In genomic region chr7:37920619-37921339, GRCh38 we compare ENCODE assay signal across 8 cellular contexts. TPM values are rescaled to one million over a fixed set of nuclear protein-coding genes. Genes with fewer than 3 reads are reported as not detected.
A peak's percentile ranks its signal among the peaks of the same experiment; 100 is the strongest.
DNase-seq lines count a peak whose midpoint lies in the region; ATAC-seq and TF ChIP-seq lines count a peak whose summit lies in the region.

Gene EPDR1 (plus strand): TSS chr7:37920640. CDS start chr7:37920940, 300 bp downstream.

- intact Hi-C loops in right cardiac atrium (cut with DNase I) = no loop called here

- peak within 1 kb of the TSS; percentile 46 for H3K4me3 ChIP-seq in right cardiac atrium (ENCODE audit: low read length)

- H3K9me3 Mint-ChIP-seq in progenitor cell of endocrine pancreas (ENCODE audit: low read depth) = peaks cover 4% of the 10 kb centered on the region

- no peaks in the 10 kb centered on the region for H3K27me3 ChIP-seq in right cardiac atrium (ENCODE audit: control insufficient read depth, insufficient read depth)

- ATAC-seq in GM18511 (IDR thresholded peaks at IDR 0.05; ENCODE audit: unreplicated experiment) (peak; percentile 65), HG03103 (IDR thresholded peaks at IDR 0.05; ENCODE audit: low read depth, unreplicated experiment) (peak; percentile 41), right cardiac atrium (peak; percentile 77)

- peaks cover 72% of the 10 kb centered on the region for H3K27me3 Mint-ChIP-seq in progenitor cell of endocrine pancreas

- WGBS in adipose tissue, 3 donors = 0 to 1% (median 1%) methylated on average over 52 to 62 of the region's 62 CpGs
- WGBS in right cardiac atrium = under 1% methylated on average over 62 of the region's 62 CpGs

- peak; percentile 82 for DNase-seq in Ammon's horn (ENCODE audit: low spot score)
- peak; percentile 51 for DNase-seq in NCI-H510A (lab: John Stamatoyannopoulos, UW)
- peak; percentile 54 to 84 (median 84) for DNase-seq in right cardiac atrium
- peak; percentile 26 for DNase-seq in progenitor cell of endocrine pancreas (ENCODE audit: low spot score, unreplicated experiment)
- DNase-seq in epidermal melanocyte (ENCODE audit: insufficient read length, low spot score) = no peak

- H3K9me3 ChIP-seq in right cardiac atrium (ENCODE audit: control insufficient read depth, low read length) = no peaks in the 10 kb centered on the region

- H3K4me1 Mint-ChIP-seq in progenitor cell of endocrine pancreas (ENCODE audit: low read depth) = peaks cover 6% of the 10 kb centered on the region

- peak; percentile 42 for TF ChIP-seq CTCF in progenitor cell of endocrine pancreas (IDR thresholded peaks at IDR 0.05; ENCODE audit: unreplicated experiment)

- no peaks in the 10 kb centered on the region for H3K36me3 Mint-ChIP-seq in progenitor cell of endocrine pancreas (ENCODE audit: insufficient read depth)

- H3K27ac Mint-ChIP-seq in progenitor cell of endocrine pancreas = peak within 1 kb of the TSS; percentile 8

- H3K27ac ChIP-seq in adipose tissue (ENCODE audit: low read depth, low read length) (no peak within 1 kb of the TSS), right cardiac atrium (ENCODE audit: low read length) (peak within 1 kb of the TSS; percentile 26)

- H3K4me1 ChIP-seq in right cardiac atrium (ENCODE audit: control insufficient read depth, insufficient read depth, low read length) = no peaks in the 10 kb centered on the region

- peak within 1 kb of the TSS; percentile 76 for H3K4me3 Mint-ChIP-seq in progenitor cell of endocrine pancreas (ENCODE audit: low read depth)

RNA-seq across cellular contexts. Expression of gene EPDR1, which starts in this region (rescaled TPM):
- polyA plus RNA-seq in adipose tissue (10 to 100 TPM in 2 of 3 donors, 1 to 10 TPM in 1; 6.7 to 14.1 (median 11.0) TPM), right cardiac atrium (13.9 TPM)
- total RNA-seq in right cardiac atrium (10 to 100 TPM; 19.7 to 24.0 (median 22.9) TPM), progenitor cell of endocrine pancreas (1.8 and 2.8 TPM in 2 replicates)
